Comparison of ENCODE assay signal across 8 cellular contexts in the genomic region with DNA sequence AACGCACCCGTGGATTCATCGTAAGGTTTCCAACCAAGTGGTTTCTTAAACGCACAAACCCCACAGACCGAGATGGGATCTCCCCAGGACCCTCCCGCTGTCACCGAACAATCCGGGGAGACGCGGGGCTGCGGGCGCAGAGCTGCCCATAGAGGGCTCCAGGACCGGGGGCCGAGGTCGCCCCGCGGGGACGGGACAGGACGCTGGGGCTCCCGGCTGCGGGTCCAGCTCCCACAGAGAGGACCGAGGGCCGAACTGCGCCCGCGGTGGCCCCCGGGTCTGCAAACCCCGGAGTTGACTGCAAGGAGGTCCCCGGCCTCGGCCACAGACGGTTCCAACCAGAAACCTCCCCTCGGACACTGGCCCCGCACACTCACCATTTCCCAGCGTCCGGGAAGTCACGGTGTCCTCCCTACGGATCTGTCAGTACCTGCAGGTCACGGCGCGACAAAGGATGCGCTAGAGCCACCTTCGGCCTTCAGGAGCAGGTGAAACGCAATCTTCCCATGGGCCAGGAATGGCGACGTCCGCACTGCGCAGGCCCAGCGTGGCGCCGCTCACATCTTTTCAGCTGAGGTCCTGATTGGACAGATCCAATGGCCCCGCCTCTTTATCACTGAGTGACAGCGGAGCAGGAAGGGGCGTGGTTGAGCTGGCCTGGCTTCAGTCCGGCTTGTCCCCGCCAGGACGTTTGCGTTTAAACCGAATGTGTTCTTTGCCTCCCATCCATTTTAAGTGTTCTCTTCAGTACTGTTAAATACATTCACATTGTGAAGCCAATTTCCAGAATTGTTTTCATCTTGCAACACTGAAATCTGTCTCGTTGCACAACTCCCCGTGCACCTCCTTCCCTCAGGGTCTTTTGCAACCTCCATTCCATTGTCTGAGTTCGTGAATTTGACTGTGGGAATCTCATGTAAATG. TPM values are rescaled to one million over a fixed set of nuclear protein-coding genes. Genes with fewer than 3 reads are reported as not detected.
DNase-seq lines count a peak whose midpoint lies in the region; TF ChIP-seq lines count a peak whose summit lies in the region.

A gene (minus strand): TSS at position 534 of the 923 bp plus-strand sequence. CDS start 154 bp downstream, at position 380.

- H3K9me3 Mint-ChIP-seq in neural progenitor cell: peaks cover 55% of the 10 kb centered on the region

- peak within 1 kb of the TSS; percentile 98 for H3K4me3 Mint-ChIP-seq in neural progenitor cell

- H3K9me3 ChIP-seq in neural progenitor cell (ENCODE audit: low read depth): peaks cover 28% of the 10 kb centered on the region
- peaks cover 0 to 4% of the 10 kb centered on the region in 2 donors for H3K9me3 ChIP-seq in stomach smooth muscle (ENCODE audit: control insufficient read depth in 2 of 2, low read length in 2 of 2)

- H3K27me3 ChIP-seq in neural progenitor cell (no peaks in the 10 kb centered on the region), stomach smooth muscle (ENCODE audit: control insufficient read depth in 1 of 2, insufficient read depth in 2 of 2, low read length in 2 of 2) (no peaks in the 10 kb centered on the region)

- peak within 1 kb of the TSS; percentile 87 for H3K4me3 ChIP-seq in neural progenitor cell
- peak within 1 kb of the TSS; percentile 89 to 100 for H3K4me3 ChIP-seq in stomach smooth muscle (ENCODE audit: low read length in 2 of 2)

- peak; percentile 96 for DNase-seq in ELR (ENCODE audit: low read depth)
- peak; percentile 41 for DNase-seq in GOT3 (lab: John Stamatoyannopoulos, UW)
- peak; percentile 86 for DNase-seq in LHCN-M2 (ENCODE audit: low read depth)
- DNase-seq in SHP77 (lab: John Stamatoyannopoulos, UW): peak; percentile 90 to 94
- peak; percentile 85 for DNase-seq in activated gamma-delta T cell treated with anti-CD3 and anti-CD28 coated beads, Interleukin-2, amount 50 U/mL, for 16 hours (ENCODE audit: low read depth)
- peak; percentile 83 for DNase-seq in foreskin melanocyte
- DNase-seq in neural progenitor cell (ENCODE audit: low spot score): peak; percentile 98

- no peaks in the 10 kb centered on the region for H3K4me1 ChIP-seq in neural progenitor cell
- peaks cover 2% of the 10 kb centered on the region for H3K4me1 ChIP-seq in stomach smooth muscle (ENCODE audit: control insufficient read depth, insufficient read depth, low read length)

- no peak within 1 kb of the TSS for H3K27ac ChIP-seq in neural progenitor cell
- peak within 1 kb of the TSS; percentile 53 for H3K27ac ChIP-seq in stomach smooth muscle (ENCODE audit: low read length)

- peaks cover 21% of the 10 kb centered on the region for H3K27me3 Mint-ChIP-seq in neural progenitor cell (ENCODE audit: insufficient read depth, low read depth)

- H3K36me3 ChIP-seq in neural progenitor cell (peaks cover 27% of the 10 kb centered on the region), stomach smooth muscle (ENCODE audit: control insufficient read depth in 2 of 2, insufficient read depth in 2 of 2, low read length in 2 of 2) (peaks cover 0 to 3% of the 10 kb centered on the region in 2 donors)

- H3K4me1 Mint-ChIP-seq in neural progenitor cell: peaks cover 13% of the 10 kb centered on the region

- H3K4me2 ChIP-seq in neural progenitor cell: peak within 1 kb of the TSS; percentile 94

- H3K27ac Mint-ChIP-seq in neural progenitor cell: peak within 1 kb of the TSS; percentile 97

- TF ChIP-seq CTCF in neural progenitor cell (IDR thresholded peaks at IDR 0.05): peak; percentile 32

- H3K9ac ChIP-seq in neural progenitor cell (peak within 1 kb of the TSS; percentile 21), stomach smooth muscle (ENCODE audit: low read length in 2 of 2) (peak within 1 kb of the TSS; percentile 79 to 94)

- peaks cover 42% of the 10 kb centered on the region for H3K79me2 ChIP-seq in neural progenitor cell (ENCODE audit: low read depth)

- peak within 1 kb of the TSS; percentile 91 for H2AFZ ChIP-seq in neural progenitor cell (replicated peaks)

- peaks cover 33% of the 10 kb centered on the region for H3K36me3 Mint-ChIP-seq in neural progenitor cell

- no peaks in the 10 kb centered on the region for H4K20me1 ChIP-seq in neural progenitor cell (ENCODE audit: low read depth)

- no peaks in the 10 kb centered on the region for H3F3A ChIP-seq in neural progenitor cell (ENCODE audit: low read depth)

RNA-seq across cellular contexts. Expression of the gene that starts here (rescaled TPM):
- total RNA-seq in LHCN-M2 (2014; rRNA removed) (3.1 and 4.0 TPM in 2 replicates), neural progenitor cell (ENCODE audit: low replicate concordance) (14.4 and 21.0 TPM in 2 replicates)
- 1.0 TPM for polyA plus RNA-seq in LHCN-M2 (2012)

Comparison
In these comparisons a context has a peak if more than half of its experiments do, and no peak if none do; other contexts are left out.
1. DNase-seq: peak in every context shown above with its lines; median percentile 98 in neural progenitor cell; 96 in ELR; 92 in SHP77; 86 in LHCN-M2; 85 in activated gamma-delta T cell treated with anti-CD3 and anti-CD28 coated beads, Interleukin-2, amount 50 U/mL, for 16 hours; 83 in foreskin melanocyte; 41 in GOT3.